15 cellular contexts compared by ENCODE assay signal in the genomic region with DNA sequence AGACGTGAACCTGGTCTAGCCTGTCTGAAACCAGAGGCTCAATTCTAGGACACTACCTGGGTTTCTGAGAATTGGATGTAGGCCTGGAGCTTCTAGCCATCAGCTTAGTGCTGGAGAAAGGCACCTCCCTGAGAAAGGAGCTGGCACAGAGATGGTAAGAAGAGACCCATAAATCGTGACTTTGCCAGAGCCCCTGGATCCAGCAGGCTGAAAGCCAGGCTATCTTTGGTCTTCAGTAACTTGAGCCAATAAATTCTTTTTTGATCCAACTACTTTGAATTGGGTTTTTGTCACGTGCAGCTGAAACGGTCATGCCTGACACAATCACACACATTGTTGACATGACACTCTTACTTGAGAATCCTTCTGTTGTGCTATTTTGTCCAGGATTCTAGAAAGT.
DNase-seq lines count a peak whose midpoint lies in the region; ATAC-seq and TF ChIP-seq lines count a peak whose summit lies in the region.
"Had no signal": no experiment of that assay in that cellular context is flagged by ENCODE, and none has a peak within 500 bp of the region (broad histone marks: within the 10 kb centered on the region; RNA-seq: fewer than 3 reads in every experiment).

No MANE protein-coding gene starts in this region.

- ATAC-seq in SK-N-SH treated with all-trans-retinoic acid at 6 μM for 48 hours: no peak
- no peak for ATAC-seq in HG03039 (IDR thresholded peaks at IDR 0.05; ENCODE audit: unreplicated experiment)
- ATAC-seq: CD8-positive, alpha-beta T cell had no signal

- TF ChIP-seq POLR2A in esophagus muscularis mucosa (IDR thresholded peaks at IDR 0.05; ENCODE audit: low read depth): no peak

- in situ Hi-C loops in mammary epithelial cell (cut with MboI; ENCODE audit: low sequenced_read_pairs in 2 of 2): no loop called here

- H2AFZ ChIP-seq in mammary epithelial cell (ENCODE audit: low read depth, low read length): no peak overlapping the region

- H3K79me2 ChIP-seq in mammary epithelial cell (ENCODE audit: insufficient read depth, low read length): peaks cover 14% of the 10 kb centered on the region

- BruUV-seq in mammary epithelial cell (replicated peaks; lab: Mats Ljungman, UMichigan): no TSS peak

- no peak for TF ChIP-seq CTCF in left ventricle myocardium inferior (IDR thresholded peaks at IDR 0.05; ENCODE audit: borderline replicate concordance)
- TF ChIP-seq CTCF in esophagus muscularis mucosa (IDR thresholded peaks at IDR 0.05): no peak
- no peak for TF ChIP-seq CTCF in mammary epithelial cell (conservative IDR thresholded peaks at IDR 0.05 in 1 of 2, IDR thresholded peaks at IDR 0.05 in 1 of 2; ENCODE audit: extremely low read depth in 1 of 2, insufficient read depth in 1 of 2, low read depth in 1 of 2, low read length in 2 of 2)

- H3K27me3 ChIP-seq in left ventricle myocardium inferior (ENCODE audit: low read depth) (no peaks in the 10 kb centered on the region), esophagus muscularis mucosa (no peaks in the 10 kb centered on the region), mammary epithelial cell (ENCODE audit: insufficient read depth, low read length) (no peaks in the 10 kb centered on the region)

- H4K20me1 ChIP-seq in mammary epithelial cell (ENCODE audit: insufficient read depth, low read length): no peaks in the 10 kb centered on the region

- H3K4me2 ChIP-seq in mammary epithelial cell (ENCODE audit: insufficient read depth, low read depth, low read length): no peak overlapping the region

- 63% methylated on average over 4 of the region's 4 CpGs for WGBS in esophagus muscularis mucosa
- 52% methylated on average over 4 of the region's 4 CpGs for WGBS in mammary epithelial cell (ENCODE audit: low coverage, missing lambda C conversion rate)

- DNase-seq in NCI-H1092 treated with DMSO at 0.1 percent for 48 hours (lab: John Stamatoyannopoulos, UW) (peak; percentile 38), NCI-H1092 (lab: John Stamatoyannopoulos, UW) (no peak), left ventricle myocardium inferior (no peak), cardiac septum (ENCODE audit: low spot score) (no peak), esophagus muscularis mucosa (ENCODE audit: extremely low spot score) (peak; percentile 78), mammary epithelial cell (no peak)
- DNase-seq: CD8-positive, alpha-beta T cell; COR-L47; DMS153; DND-41; GDM1; H7 had no signal

- no peak for TF ChIP-seq EP300 in esophagus muscularis mucosa (IDR thresholded peaks at IDR 0.05)

- H3K9ac ChIP-seq in mammary epithelial cell (ENCODE audit: insufficient read depth, low read length): no peak overlapping the region

- no peaks in the 10 kb centered on the region for H3K36me3 ChIP-seq in left ventricle myocardium inferior
- no peaks in the 10 kb centered on the region for H3K36me3 ChIP-seq in esophagus muscularis mucosa
- no peaks in the 10 kb centered on the region for H3K36me3 ChIP-seq in mammary epithelial cell (ENCODE audit: insufficient read depth, low read length)

- H3K27ac ChIP-seq in left ventricle myocardium inferior (replicated peaks) (peak overlapping the region; percentile 86), esophagus muscularis mucosa (replicated peaks in 1 of 4) (no peak overlapping the region), mammary epithelial cell (ENCODE audit: insufficient read depth, low read depth, low read length) (no peak overlapping the region)
- H3K27ac ChIP-seq: 22Rv1 had no signal

- CTCF ChIA-PET in mammary epithelial cell (lab: Charles Lee; ENCODE audit: low non-redundant PET): no interaction called here

- H3K9me3 ChIP-seq in left ventricle myocardium inferior (replicated peaks): no peaks in the 10 kb centered on the region
- H3K9me3 ChIP-seq in esophagus muscularis mucosa: no peaks in the 10 kb centered on the region
- no peaks in the 10 kb centered on the region for H3K9me3 ChIP-seq in mammary epithelial cell (replicated peaks; ENCODE audit: insufficient read depth, low read length)

- no peak overlapping the region for H3K4me3 ChIP-seq in left ventricle myocardium inferior
- no peak overlapping the region for H3K4me3 ChIP-seq in esophagus muscularis mucosa
- H3K4me3 ChIP-seq in mammary epithelial cell (replicated peaks in 1 of 3; ENCODE audit: insufficient read depth in 1 of 3, low read depth in 2 of 3, low read length in 3 of 3): no peak overlapping the region

- intact Hi-C loops in left ventricle myocardium inferior (cut with micrococcal nuclease) (no loop called here), cardiac septum (cut with DNase I) (loop anchor here (5.0 kb wide), 1 partner anchor 37 kb away; no protein-coding TSS in a partner anchor), esophagus muscularis mucosa (cut with DNase I) (no loop called here), mammary epithelial cell (cut with micrococcal nuclease) (no loop called here)

- H3K4me1 ChIP-seq in left ventricle myocardium inferior: peaks cover 94% of the 10 kb centered on the region
- H3K4me1 ChIP-seq in esophagus muscularis mucosa: peaks cover 9 to 18% (median 18%) of the 10 kb centered on the region in 4 donors
- no peaks in the 10 kb centered on the region for H3K4me1 ChIP-seq in mammary epithelial cell (ENCODE audit: insufficient read depth, low read length)

- dilution Hi-C loops in mammary epithelial cell (cut with HindIII; ENCODE audit: low sequenced_read_pairs): no loop called here

TF ChIP-seq in SK-N-SH treated with all-trans-retinoic acid at 6 μM for 48 hours, 23 proteins besides CTCF, POLR2A, EP300 and RAD21:
- TF ChIP-seq ZNF565 (CRISPR knock-in tag; conservative IDR thresholded peaks at IDR 0.05; ENCODE audit: low read depth) (no peak), ISL1 (CRISPR knock-in tag; IDR thresholded peaks at IDR 0.05) (no peak), PPARA (CRISPR knock-in tag; IDR thresholded peaks at IDR 0.05; ENCODE audit: borderline replicate concordance) (no peak), SNAI2 (CRISPR knock-in tag; IDR thresholded peaks at IDR 0.05) (no peak), CSDC2 (CRISPR knock-in tag; IDR thresholded peaks at IDR 0.05) (no peak), RARB (CRISPR knock-in tag; IDR thresholded peaks at IDR 0.05) (no peak), ESRRG (CRISPR knock-in tag; IDR thresholded peaks at IDR 0.05) (no peak), OSR1 (CRISPR knock-in tag; IDR thresholded peaks at IDR 0.05) (no peak), ZNF8 (CRISPR knock-in tag; IDR thresholded peaks at IDR 0.05) (no peak), ZFP30 (CRISPR knock-in tag; IDR thresholded peaks at IDR 0.05) (no peak), ZC3H10 (CRISPR knock-in tag; IDR thresholded peaks at IDR 0.05) (no peak), TOX (CRISPR knock-in tag; IDR thresholded peaks at IDR 0.05; ENCODE audit: borderline replicate concordance) (no peak), ZFP3 (CRISPR knock-in tag; IDR thresholded peaks at IDR 0.05) (no peak), GLIS3 (CRISPR knock-in tag; IDR thresholded peaks at IDR 0.05) (no peak), BACH2 (CRISPR knock-in tag; IDR thresholded peaks at IDR 0.05; ENCODE audit: borderline replicate concordance) (no peak)
- TF ChIP-seq, protein P1, sequence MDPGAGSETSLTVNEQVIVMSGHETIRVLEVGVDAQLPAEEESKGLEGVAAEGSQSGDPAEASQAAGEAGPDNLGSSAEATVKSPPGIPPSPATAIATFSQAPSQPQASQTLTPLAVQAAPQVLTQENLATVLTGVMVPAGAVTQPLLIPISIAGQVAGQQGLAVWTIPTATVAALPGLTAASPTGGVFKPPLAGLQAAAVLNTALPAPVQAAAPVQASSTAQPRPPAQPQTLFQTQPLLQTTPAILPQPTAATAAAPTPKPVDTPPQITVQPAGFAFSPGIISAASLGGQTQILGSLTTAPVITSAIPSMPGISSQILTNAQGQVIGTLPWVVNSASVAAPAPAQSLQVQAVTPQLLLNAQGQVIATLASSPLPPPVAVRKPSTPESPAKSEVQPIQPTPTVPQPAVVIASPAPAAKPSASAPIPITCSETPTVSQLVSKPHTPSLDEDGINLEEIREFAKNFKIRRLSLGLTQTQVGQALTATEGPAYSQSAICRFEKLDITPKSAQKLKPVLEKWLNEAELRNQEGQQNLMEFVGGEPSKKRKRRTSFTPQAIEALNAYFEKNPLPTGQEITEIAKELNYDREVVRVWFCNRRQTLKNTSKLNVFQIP (CRISPR knock-in tag; IDR thresholded peaks at IDR 0.05; ENCODE audit: borderline replicate concordance, low read depth): no peak
- TF ChIP-seq, protein P2, sequence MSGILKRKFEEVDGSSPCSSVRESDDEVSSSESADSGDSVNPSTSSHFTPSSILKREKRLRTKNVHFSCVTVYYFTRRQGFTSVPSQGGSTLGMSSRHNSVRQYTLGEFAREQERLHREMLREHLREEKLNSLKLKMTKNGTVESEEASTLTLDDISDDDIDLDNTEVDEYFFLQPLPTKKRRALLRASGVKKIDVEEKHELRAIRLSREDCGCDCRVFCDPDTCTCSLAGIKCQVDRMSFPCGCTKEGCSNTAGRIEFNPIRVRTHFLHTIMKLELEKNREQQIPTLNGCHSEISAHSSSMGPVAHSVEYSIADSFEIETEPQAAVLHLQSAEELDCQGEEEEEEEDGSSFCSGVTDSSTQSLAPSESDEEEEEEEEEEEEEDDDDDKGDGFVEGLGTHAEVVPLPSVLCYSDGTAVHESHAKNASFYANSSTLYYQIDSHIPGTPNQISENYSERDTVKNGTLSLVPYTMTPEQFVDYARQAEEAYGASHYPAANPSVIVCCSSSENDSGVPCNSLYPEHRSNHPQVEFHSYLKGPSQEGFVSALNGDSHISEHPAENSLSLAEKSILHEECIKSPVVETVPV (CRISPR knock-in tag; IDR thresholded peaks at IDR 0.05): no peak
- TF ChIP-seq, protein P3, sequence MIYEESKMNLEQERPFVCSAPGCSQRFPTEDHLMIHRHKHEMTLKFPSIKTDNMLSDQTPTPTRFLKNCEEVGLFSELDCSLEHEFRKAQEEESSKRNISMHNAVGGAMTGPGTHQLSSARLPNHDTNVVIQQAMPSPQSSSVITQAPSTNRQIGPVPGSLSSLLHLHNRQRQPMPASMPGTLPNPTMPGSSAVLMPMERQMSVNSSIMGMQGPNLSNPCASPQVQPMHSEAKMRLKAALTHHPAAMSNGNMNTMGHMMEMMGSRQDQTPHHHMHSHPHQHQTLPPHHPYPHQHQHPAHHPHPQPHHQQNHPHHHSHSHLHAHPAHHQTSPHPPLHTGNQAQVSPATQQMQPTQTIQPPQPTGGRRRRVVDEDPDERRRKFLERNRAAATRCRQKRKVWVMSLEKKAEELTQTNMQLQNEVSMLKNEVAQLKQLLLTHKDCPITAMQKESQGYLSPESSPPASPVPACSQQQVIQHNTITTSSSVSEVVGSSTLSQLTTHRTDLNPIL (CRISPR knock-in tag; IDR thresholded peaks at IDR 0.05; ENCODE audit: low read depth): no peak

Comparison
In these comparisons a context has a peak if more than half of its experiments do, and no peak if none do; other contexts are left out.
1. DNase-seq: peak in NCI-H1092 treated with DMSO at 0.1 percent for 48 hours (single experiment) and esophagus muscularis mucosa (single experiment); none in NCI-H1092 (single experiment), left ventricle myocardium inferior (single experiment), cardiac septum (single experiment) and mammary epithelial cell (single experiment).